26 cellular contexts compared by ENCODE assay signal in genomic region chr15:88480981-88481380, GRCh38. TPM values are rescaled to one million over a fixed set of nuclear protein-coding genes. Genes with fewer than 3 reads are reported as not detected.
DNase-seq lines count a peak whose midpoint lies in the region; TF ChIP-seq lines count a peak whose summit lies in the region.
"Had no signal": no experiment of that assay in that cellular context is flagged by ENCODE, and none has a peak within 500 bp of the region (broad histone marks: within the 10 kb centered on the region; RNA-seq: fewer than 3 reads in every experiment).

No MANE protein-coding gene starts in this region.

- peak; percentile 2 for DNase-seq in NCI-H2196 (lab: John Stamatoyannopoulos, UW; ENCODE audit: unreplicated experiment)
- DNase-seq in NCI-H2196 treated with DMSO at 0.1 percent for 48 hours (lab: John Stamatoyannopoulos, UW; ENCODE audit: unreplicated experiment) = no peak
- peak; percentile 69 for DNase-seq in cerebellum (ENCODE audit: low spot score)
- DNase-seq in medulla oblongata (ENCODE audit: extremely low spot score) = peak; percentile 35
- no peak for DNase-seq in endothelial cell (ENCODE audit: low spot score)
- no peak for DNase-seq in NCI-H1436 (lab: John Stamatoyannopoulos, UW)
- DNase-seq in GM19238 (ENCODE audit: insufficient read length, low spot score) = no peak
- DNase-seq: BE2C; CD4-positive, CD25-positive, alpha-beta regulatory T cell; DMS153; DND-41; H9; Kasumi-1; MV-4-11; NCI-H1105; NCI-H1694 treated with DMSO at 0.1 percent for 48 hours; NCI-H2081; NCI-H2171; NCI-H524; NCI-H748 treated with DMSO at 0.1 percent for 48 hours; Right ventricle myocardium superior; RPMI8226 had no signal

- H3K9me3 Mint-ChIP-seq in endothelial cell (ENCODE audit: unreplicated experiment) = no peaks in the 10 kb centered on the region
- H3K9me3 Mint-ChIP-seq: CD4-positive, CD25-positive, alpha-beta regulatory T cell; GM23338; H9 had no signal

- H3K36me3 Mint-ChIP-seq in endothelial cell (ENCODE audit: low read depth, unreplicated experiment) = peaks cover 9% of the 10 kb centered on the region

- TF ChIP-seq CTCF in endothelial cell (IDR thresholded peaks at IDR 0.05; ENCODE audit: unreplicated experiment) = no peak

- peaks cover 10% of the 10 kb centered on the region for H3K4me1 Mint-ChIP-seq in endothelial cell (ENCODE audit: unreplicated experiment)
- H3K4me1 Mint-ChIP-seq: CD4-positive, CD25-positive, alpha-beta regulatory T cell had no signal

- no peak overlapping the region for H3K27ac Mint-ChIP-seq in endothelial cell (ENCODE audit: unreplicated experiment)
- H3K27ac Mint-ChIP-seq: GM23338, H9 had no signal

- peaks cover 6% of the 10 kb centered on the region for H3K27me3 Mint-ChIP-seq in endothelial cell (ENCODE audit: unreplicated experiment)
- H3K27me3 Mint-ChIP-seq: CD4-positive, CD25-positive, alpha-beta regulatory T cell had no signal

- peak overlapping the region; percentile 89 for H3K27ac ChIP-seq in temporal lobe (ENCODE audit: low read depth, low read length)
- H3K27ac ChIP-seq: 22Rv1, SJSA1 had no signal

- H3K4me3 Mint-ChIP-seq in endothelial cell (ENCODE audit: unreplicated experiment) = no peak overlapping the region
- H3K4me3 Mint-ChIP-seq: CD4-positive, CD25-positive, alpha-beta regulatory T cell; GM23338; H9 had no signal

RNA-seq across cellular contexts. Expression of gene MRPS11, which starts 13.5 kb away (rescaled TPM):
- total RNA-seq in cerebellum (20.0 TPM), temporal lobe (15.5 TPM), endothelial cell (ENCODE audit: unreplicated experiment) (42.9 TPM)

RNA-seq across cellular contexts. Expression of gene MRPL46, which starts 13.8 kb away (rescaled TPM):
- total RNA-seq in cerebellum (17.2 TPM), temporal lobe (14.5 TPM), endothelial cell (ENCODE audit: unreplicated experiment) (21.2 TPM)

Comparison
In these comparisons a context has a peak if more than half of its experiments do, and no peak if none do; other contexts are left out.
1. DNase-seq: peak in NCI-H2196 (single experiment), cerebellum (single experiment) and medulla oblongata (single experiment); none in NCI-H2196 treated with DMSO at 0.1 percent for 48 hours (single experiment), endothelial cell (single experiment), NCI-H1436 (single experiment) and GM19238 (single experiment).